ENCODE assay signal across 1 cellular context in genomic region chr5:16554110-16554509, GRCh38.
TF ChIP-seq lines count a peak whose summit lies in the region.

No MANE protein-coding gene starts in this region.

TF ChIP-seq in HepG2, 621 proteins besides CTCF, POLR2A, EP300 and RAD21 (continued from another document):
- TF ChIP-seq ZNF644 (CRISPR knock-in tag; IDR thresholded peaks at IDR 0.05; ENCODE audit: low read depth): 0 out of 2 replicates have a peak, but pooled peaks have one; percentile 19
- 0 out of 2 replicates have a peak, but pooled peaks have one; percentile 7 for TF ChIP-seq FOSL2 (CRISPR knock-in tag; IDR thresholded peaks at IDR 0.05)
- no peak for TF ChIP-seq SMAD9 (CRISPR knock-in tag; IDR thresholded peaks at IDR 0.05)
